ENCODE assay signal across 8 cellular contexts in the genomic region with DNA sequence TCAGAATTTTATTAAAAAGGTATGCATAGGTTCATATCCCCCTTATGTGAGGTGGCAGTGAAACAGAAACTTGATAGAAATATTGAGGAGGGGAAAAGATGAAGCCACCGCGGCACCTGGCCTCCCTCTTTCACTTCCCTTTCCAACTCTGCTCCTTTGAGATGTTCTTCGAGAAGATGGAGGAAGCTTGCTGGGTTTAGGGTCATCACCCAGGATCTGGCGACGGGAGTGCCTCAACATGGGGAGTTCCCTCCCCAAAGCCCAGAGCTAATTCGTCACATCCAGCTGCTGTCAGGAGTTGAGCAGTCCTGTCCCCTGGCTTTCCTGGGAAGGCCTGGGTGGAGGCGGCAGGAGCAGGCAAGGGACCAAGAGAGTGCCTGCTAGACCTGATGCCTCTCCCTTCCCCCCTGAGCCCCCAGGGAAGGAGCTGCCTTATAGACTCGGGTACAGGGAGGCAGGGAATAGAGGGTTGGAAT. TPM values are rescaled to one million over a fixed set of nuclear protein-coding genes. Genes with fewer than 3 reads are reported as not detected.
A peak's percentile ranks its signal among the peaks of the same experiment; 100 is the strongest.
DNase-seq lines count a peak whose midpoint lies in the region; ATAC-seq and TF ChIP-seq lines count a peak whose summit lies in the region.

No MANE protein-coding gene starts in this region.

- H3K27me3 Mint-ChIP-seq in HFFc6 (ENCODE audit: insufficient read depth): peaks cover 2% of the 10 kb centered on the region

- ATAC-seq in GM18517 (IDR thresholded peaks at IDR 0.05; ENCODE audit: unreplicated experiment) (peak; percentile 38), upper lobe of right lung (no peak)

- H3K27me3 ChIP-seq in OCI-LY1 (ENCODE audit: insufficient read depth, low read length) (no peaks in the 10 kb centered on the region; the same call in 1 of the 2 replicates), hepatocyte (no peaks in the 10 kb centered on the region), upper lobe of right lung (no peaks in the 10 kb centered on the region)

- no peaks in the 10 kb centered on the region for H3F3A ChIP-seq in OCI-LY1 (ENCODE audit: insufficient read depth, low read length)

- H4K20me1 ChIP-seq in OCI-LY1 (ENCODE audit: insufficient read depth, low read length): 0 out of 2 replicates have a peak, but pooled peaks cover 5% of the 10 kb centered on the region
- peaks cover 17% of the 10 kb centered on the region for H4K20me1 ChIP-seq in hepatocyte (ENCODE audit: insufficient read depth, poor library complexity, severe bottlenecking)

- POLR2A ChIA-PET in GM10248 (lab: Yijun Ruan, JAX): interaction anchor here (1.0 to 1.2 kb wide), 3 partner anchors 15 to 22 kb away, joined by 3 read pairs; no protein-coding TSS in a partner anchor

- CTCF ChIA-PET in GM10248 (lab: Yijun Ruan, JAX): interaction anchor here (0.9 to 2.4 kb wide), 8 partner anchors 8 to 50 kb away, joined by 3 to 13 read pairs (median 5); no protein-coding TSS in a partner anchor

- H3K4me1 ChIP-seq in OCI-LY1 (ENCODE audit: insufficient read depth, low read length, severe bottlenecking) (peaks cover 38% of the 10 kb centered on the region), hepatocyte (ENCODE audit: insufficient read depth) (peaks cover 33% of the 10 kb centered on the region), upper lobe of right lung (peaks cover 39% of the 10 kb centered on the region)

- H3K4me3 ChIP-seq in OCI-LY1 (ENCODE audit: low read depth, low read length, poor library complexity, severe bottlenecking) (no peak overlapping the region), hepatocyte (no peak overlapping the region), upper lobe of right lung (no peak overlapping the region)

- H3K27ac Mint-ChIP-seq in HFFc6: peak overlapping the region; percentile 87

- H3K36me3 ChIP-seq in OCI-LY1 (ENCODE audit: insufficient read depth, low read length) (no peaks in the 10 kb centered on the region), hepatocyte (replicated peaks; ENCODE audit: insufficient read depth, low read depth) (no peaks in the 10 kb centered on the region), upper lobe of right lung (no peaks in the 10 kb centered on the region)

- no peak for DNase-seq in HFFc6
- no peak for DNase-seq in hepatocyte (ENCODE audit: low spot score)
- no peak for DNase-seq in upper lobe of right lung
- DNase-seq in HuH-7.5 (ENCODE audit: low spot score): no peak
- DNase-seq in GM10248 (ENCODE audit: extremely low spot score): no peak
- no peak for DNase-seq in activated CD8-positive, alpha-beta memory T cell treated with anti-CD3 and anti-CD28 coated beads, Interleukin-2, amount 50 U/mL, for 4 hours

- H3K9me3 ChIP-seq in OCI-LY1 (ENCODE audit: low read length) (no peaks in the 10 kb centered on the region), hepatocyte (ENCODE audit: low read depth) (no peaks in the 10 kb centered on the region), upper lobe of right lung (no peaks in the 10 kb centered on the region)

- H3K79me2 ChIP-seq in OCI-LY1 (ENCODE audit: insufficient read depth, low read length) (no peaks in the 10 kb centered on the region), hepatocyte (peaks cover 91% of the 10 kb centered on the region)

- H3K9ac ChIP-seq in OCI-LY1 (ENCODE audit: low read length): no peak overlapping the region

- H3K9me2 ChIP-seq in OCI-LY1 (ENCODE audit: low read depth, low read length) (no peaks in the 10 kb centered on the region), hepatocyte (replicated peaks; ENCODE audit: insufficient read depth) (no peaks in the 10 kb centered on the region)

- peaks cover 5% of the 10 kb centered on the region; the same call in 1 of the 2 replicates for H3K36me3 Mint-ChIP-seq in HFFc6 (ENCODE audit: low read depth)

- no peak for TF ChIP-seq CTCF in HFFc6 (IDR thresholded peaks at IDR 0.05)
- no peak for TF ChIP-seq CTCF in OCI-LY1 (IDR thresholded peaks at IDR 0.05; ENCODE audit: low read length)
- no peak for TF ChIP-seq CTCF in hepatocyte (IDR thresholded peaks at IDR 0.05; ENCODE audit: poor library complexity)
- TF ChIP-seq CTCF in upper lobe of right lung (IDR thresholded peaks at IDR 0.05): no peak
- no peak for TF ChIP-seq CTCF in GM10248 (IDR thresholded peaks at IDR 0.05; ENCODE audit: control extremely low read depth, extremely low read depth, low read depth, missing control alignments)

- peaks cover 65% of the 10 kb centered on the region for H3K4me1 Mint-ChIP-seq in HFFc6 (ENCODE audit: low read depth)

- H3K4me3 Mint-ChIP-seq in HFFc6: peak overlapping the region; percentile 80; the same call in 1 of the 2 replicates

- H3K4me2 ChIP-seq in OCI-LY1 (ENCODE audit: low read length) (peak overlapping the region; percentile 13), hepatocyte (no peak overlapping the region)

- H3K9me3 Mint-ChIP-seq in HFFc6: no peaks in the 10 kb centered on the region

- H3K27ac ChIP-seq in OCI-LY1 (ENCODE audit: low read depth, low read length, poor library complexity, severe bottlenecking) (peak overlapping the region; percentile 19), hepatocyte (peak overlapping the region; percentile 68), upper lobe of right lung (peak overlapping the region; percentile 71)

- H2AFZ ChIP-seq in OCI-LY1 (ENCODE audit: low read length): no peak overlapping the region
- H2AFZ ChIP-seq in hepatocyte: no peak overlapping the region

- intact Hi-C loops in upper lobe of right lung (cut with DNase I): no loop called here

- WGBS in hepatocyte (ENCODE audit: low lambda C conversion rate, missing lambda C conversion rate): 86% methylated on average over 8 of the region's 8 CpGs

RNA-seq across cellular contexts. Expression of a gene that starts 29.1 kb away (rescaled TPM):
- total RNA-seq in HFFc6 (2021; fragmentation: NEBNext Ultra II Directional; extraction: Animal tissue kit (Norgen Biotek cat#: 25700)): 10 to 100 TPM; 17.5 to 23.5 (median 20.1) TPM
- total RNA-seq in hepatocyte: 23.6 and 28.7 TPM in 2 replicates
- 15.2 and 19.7 TPM in 2 replicates for polyA plus RNA-seq in hepatocyte
- total RNA-seq in upper lobe of right lung: 60.2 TPM

Comparison
In these comparisons a context has a peak if more than half of its experiments do, and no peak if none do; other contexts are left out.
1. H3K27ac ChIP-seq: peak in every context shown above with its lines; median percentile 71 in upper lobe of right lung; 68 in hepatocyte; 19 in OCI-LY1.